15 cellular contexts compared by ENCODE assay signal in genomic region chr2:234632527-234633391, GRCh38.
DNase-seq lines count a peak whose midpoint lies in the region; ATAC-seq and TF ChIP-seq lines count a peak whose summit lies in the region.
"Had no signal": no experiment of that assay in that cellular context is flagged by ENCODE, and none has a peak within 500 bp of the region (broad histone marks: within the 10 kb centered on the region; RNA-seq: fewer than 3 reads in every experiment).

No MANE protein-coding gene starts in this region.

- H3K27me3 ChIP-seq in IMR-90 (ENCODE audit: control insufficient read depth, insufficient read depth, low read length), result no peaks in the 10 kb centered on the region
- H3K27me3 ChIP-seq: BE2C had no signal

- H3K14ac ChIP-seq in IMR-90 (replicated peaks; ENCODE audit: low read depth, low read length), result peak overlapping the region; percentile 81

- H3K4me1 ChIP-seq in IMR-90 (ENCODE audit: control insufficient read depth, insufficient read depth, low read length) (peaks cover 33% of the 10 kb centered on the region), mesodermal cell (ENCODE audit: control insufficient read depth, insufficient read depth, low read length, poor library complexity, severe bottlenecking) (peaks cover 35% of the 10 kb centered on the region)
- H3K4me1 ChIP-seq: BE2C, parathyroid adenoma had no signal

- H4K20me1 ChIP-seq in IMR-90 (ENCODE audit: insufficient read depth, low read length), result no peaks in the 10 kb centered on the region

- peak overlapping the region; percentile 92 for H2BK15ac ChIP-seq in IMR-90 (ENCODE audit: low read depth, low read length)

- TF ChIP-seq POLR2A in IMR-90 (IDR thresholded peaks at IDR 0.05; ENCODE audit: low read depth, low read length) (peak; percentile 48; the same call in 1 of the 2 replicates), GM18505 (IDR thresholded peaks at IDR 0.05; ENCODE audit: borderline replicate concordance, extremely low read depth, insufficient read depth, insufficient read length) (no peak)

- peak overlapping the region; percentile 69 for H2AK9ac ChIP-seq in IMR-90 (replicated peaks; ENCODE audit: low read depth, low read length, poor library complexity)

- H2AK5ac ChIP-seq in IMR-90 (ENCODE audit: low read depth, low read length), result peak overlapping the region; percentile 86

- POLR2A ChIA-PET in IMR-90 (lab: Charles Lee; ENCODE audit: unreplicated experiment), result interaction anchor here (0.5 kb wide), 1 partner anchor 42 kb away, joined by 6 read pairs; no protein-coding TSS in a partner anchor

- peak; percentile 55 for DNase-seq in AG08395 (ENCODE audit: low spot score)
- peak; percentile 100 for DNase-seq in IMR-90
- peak; percentile 54 for DNase-seq in dedifferentiated amniotic fluid mesenchymal stem cell (ENCODE audit: extremely low spot score)
- DNase-seq in DMS 273 (lab: John Stamatoyannopoulos, UW; ENCODE audit: unreplicated experiment), result no peak
- DNase-seq in effector CD4-positive, alpha-beta T cell, result no peak
- no peak for DNase-seq in DMS114 treated with DMSO at 0.1 percent for 48 hours (lab: John Stamatoyannopoulos, UW; ENCODE audit: unreplicated experiment)
- DNase-seq: activated CD8-positive, alpha-beta memory T cell treated with anti-CD3 and anti-CD28 coated beads for 24 hours; activated naive CD8-positive, alpha-beta T cell treated with anti-CD3 and anti-CD28 coated beads for 36 hours; BE2C; NCI-H2107 had no signal

- peak overlapping the region; percentile 94 for H2BK5ac ChIP-seq in IMR-90 (ENCODE audit: low read depth, low read length, poor library complexity, severe bottlenecking)

- dilution Hi-C loops in IMR-90 (cut with HindIII; ENCODE audit: low sequenced_read_pairs, unreplicated experiment), result no loop called here

- CTCF ChIA-PET in IMR-90 (lab: Yijun Ruan, JAX), result interaction anchor here (0.5 to 1.4 kb wide), 5 partner anchors 47 to 475 kb away, joined by 3 read pairs; no protein-coding TSS in a partner anchor

- peak overlapping the region; percentile 50 to 85 for H4K8ac ChIP-seq in IMR-90 (ENCODE audit: low read depth in 2 of 2, low read length in 2 of 2)

- peak; percentile 91 for ATAC-seq in IMR-90 (ENCODE audit: low read depth)
- ATAC-seq in GM18505 (IDR thresholded peaks at IDR 0.05; ENCODE audit: unreplicated experiment), result no peak
- ATAC-seq: K562, left lobe of liver had no signal

- peak overlapping the region; percentile 91 for H4K91ac ChIP-seq in IMR-90 (ENCODE audit: insufficient read depth, low read depth, low read length)

- peak overlapping the region; percentile 87 for H3K56ac ChIP-seq in IMR-90 (ENCODE audit: extremely low read depth, insufficient read depth, low read length)

- peak overlapping the region; percentile 96 for H2BK20ac ChIP-seq in IMR-90 (ENCODE audit: low read depth, low read length)

- H3K4me3 ChIP-seq in IMR-90 (ENCODE audit: insufficient read depth, low read depth, low read length) (no peak overlapping the region), mesodermal cell (ENCODE audit: extremely low read depth, insufficient read depth, low read length, poor library complexity, severe bottlenecking) (no peak overlapping the region)
- H3K4me3 ChIP-seq: K562 had no signal

- peak overlapping the region; percentile 52 for H3K9ac ChIP-seq in IMR-90 (ENCODE audit: low read depth, low read length)
- H3K9ac ChIP-seq: parathyroid adenoma had no signal

- H3K9me3 ChIP-seq in IMR-90 (ENCODE audit: control insufficient read depth, insufficient read depth, low read length) (no peaks in the 10 kb centered on the region), mesodermal cell (ENCODE audit: control insufficient read depth, low read length) (no peaks in the 10 kb centered on the region)
- H3K9me3 ChIP-seq: BE2C had no signal

- 0 out of 4 replicates have a peak, but pooled peaks cover 0 to 7% of the 10 kb centered on the region in 2 experiments for H3K79me1 ChIP-seq in IMR-90 (ENCODE audit: low read depth in 1 of 2, low read length in 2 of 2)

- peak overlapping the region; percentile 98 for H3K18ac ChIP-seq in IMR-90 (ENCODE audit: low read depth, low read length)

- H3K27ac ChIP-seq in IMR-90 (ENCODE audit: insufficient read depth, low read length) (peak overlapping the region; percentile 97), mesodermal cell (ENCODE audit: low read depth, low read length, severe bottlenecking) (peak overlapping the region; percentile 81)
- H3K27ac ChIP-seq: parathyroid adenoma had no signal

- H3K23ac ChIP-seq in IMR-90 (ENCODE audit: low read depth, low read length), result peak overlapping the region; percentile 80

- peak overlapping the region; percentile 88 for H4K5ac ChIP-seq in IMR-90 (ENCODE audit: low read depth, low read length)

- BruUV-seq in IMR-90 (replicated peaks; lab: Mats Ljungman, UMichigan), result no TSS peak

- in situ Hi-C loops in IMR-90 (cut with MboI; ENCODE audit: low sequenced_read_pairs), result loop anchor here (5.0 kb wide), 1 partner anchor 75 kb away; no protein-coding TSS in a partner anchor

- WGBS in IMR-90 (ENCODE audit: extremely low coverage in 2 of 2, insufficient read length in 1 of 2), 2 experiments, result no CpG with 5 or more reads among the region's 12 CpGs
- WGBS in mesodermal cell (ENCODE audit: insufficient coverage in 2 of 2), 2 experiments, result 66 to 76% methylated on average over 8 to 9 of the region's 12 CpGs

- peak overlapping the region; percentile 91 for H3K4ac ChIP-seq in IMR-90 (ENCODE audit: low read depth, low read length)

- H3K9me1 ChIP-seq in IMR-90 (ENCODE audit: insufficient read depth, low read length), result peaks cover 11% of the 10 kb centered on the region

- peak overlapping the region; percentile 70 for H2AFZ ChIP-seq in IMR-90 (replicated peaks; ENCODE audit: low read length, poor library complexity)
- H2AFZ ChIP-seq: parathyroid adenoma had no signal

- intact Hi-C loops in IMR-90 (cut with micrococcal nuclease), result loop anchor here (1.0 to 5.0 kb wide), 6 partner anchors 130 to 475 kb away; no protein-coding TSS in a partner anchor

- TF ChIP-seq CTCF in IMR-90 (conservative IDR thresholded peaks at IDR 0.05; ENCODE audit: low read depth, low read length), result no peak

- no peak; the same call in 1 of the 2 replicates for TF ChIP-seq RAD21 in IMR-90 (IDR thresholded peaks at IDR 0.05; ENCODE audit: low read length)

- H3K4me2 ChIP-seq in IMR-90 (ENCODE audit: low read depth, low read length), result peak overlapping the region; percentile 72

- H3K36me3 ChIP-seq in IMR-90 (ENCODE audit: control insufficient read depth, insufficient read depth, low read length) (no peaks in the 10 kb centered on the region), mesodermal cell (ENCODE audit: control insufficient read depth, insufficient read depth, low read length) (no peaks in the 10 kb centered on the region)
- H3K36me3 ChIP-seq: BE2C had no signal

- H2BK120ac ChIP-seq in IMR-90 (ENCODE audit: low read depth, low read length), result peak overlapping the region; percentile 97

TF ChIP-seq in IMR-90, 13 proteins besides CTCF, POLR2A, EP300 and RAD21:
- TF ChIP-seq MXI1 (IDR thresholded peaks at IDR 0.05; ENCODE audit: borderline replicate concordance, low read depth, low read length) (no peak), RCOR1 (IDR thresholded peaks at IDR 0.05; ENCODE audit: insufficient replicate concordance, low read length) (peak; percentile 96), RFX5 (IDR thresholded peaks at IDR 0.05; ENCODE audit: low read depth, low read length) (no peak), MAZ (IDR thresholded peaks at IDR 0.05; ENCODE audit: borderline replicate concordance, low read depth, low read length) (peak; percentile 25; the same call in 1 of the 2 replicates), CHD1 (IDR thresholded peaks at IDR 0.05; ENCODE audit: low read depth, low read length) (peak; percentile 76; the same call in 1 of the 2 replicates), USF2 (IDR thresholded peaks at IDR 0.05; ENCODE audit: low read depth, low read length) (no peak), FOS (IDR thresholded peaks at IDR 0.05; ENCODE audit: low read depth, low read length) (peak; percentile 78), BHLHE40 (IDR thresholded peaks at IDR 0.05; ENCODE audit: low read depth, low read length) (peak; percentile 79), SMC3 (IDR thresholded peaks at IDR 0.05; ENCODE audit: low read depth, low read length) (no peak; the same call in 1 of the 2 replicates), MAFK (IDR thresholded peaks at IDR 0.05; ENCODE audit: low read depth, low read length) (peak; percentile 52), ELK1 (IDR thresholded peaks at IDR 0.05; ENCODE audit: borderline replicate concordance, low read depth, low read length) (no peak), CEBPB (IDR thresholded peaks at IDR 0.05; ENCODE audit: low read depth, low read length) (peak; percentile 79), NFE2L2 (IDR thresholded peaks at IDR 0.05; ENCODE audit: low read depth, low read length) (no peak)

Comparison
In these comparisons a context has a peak if more than half of its experiments do, and no peak if none do; other contexts are left out.
1. DNase-seq: peak in AG08395 (single experiment), IMR-90 (single experiment) and dedifferentiated amniotic fluid mesenchymal stem cell (single experiment); none in DMS 273 (single experiment), effector CD4-positive, alpha-beta T cell (single experiment) and DMS114 treated with DMSO at 0.1 percent for 48 hours (single experiment).